In the genomic region with DNA sequence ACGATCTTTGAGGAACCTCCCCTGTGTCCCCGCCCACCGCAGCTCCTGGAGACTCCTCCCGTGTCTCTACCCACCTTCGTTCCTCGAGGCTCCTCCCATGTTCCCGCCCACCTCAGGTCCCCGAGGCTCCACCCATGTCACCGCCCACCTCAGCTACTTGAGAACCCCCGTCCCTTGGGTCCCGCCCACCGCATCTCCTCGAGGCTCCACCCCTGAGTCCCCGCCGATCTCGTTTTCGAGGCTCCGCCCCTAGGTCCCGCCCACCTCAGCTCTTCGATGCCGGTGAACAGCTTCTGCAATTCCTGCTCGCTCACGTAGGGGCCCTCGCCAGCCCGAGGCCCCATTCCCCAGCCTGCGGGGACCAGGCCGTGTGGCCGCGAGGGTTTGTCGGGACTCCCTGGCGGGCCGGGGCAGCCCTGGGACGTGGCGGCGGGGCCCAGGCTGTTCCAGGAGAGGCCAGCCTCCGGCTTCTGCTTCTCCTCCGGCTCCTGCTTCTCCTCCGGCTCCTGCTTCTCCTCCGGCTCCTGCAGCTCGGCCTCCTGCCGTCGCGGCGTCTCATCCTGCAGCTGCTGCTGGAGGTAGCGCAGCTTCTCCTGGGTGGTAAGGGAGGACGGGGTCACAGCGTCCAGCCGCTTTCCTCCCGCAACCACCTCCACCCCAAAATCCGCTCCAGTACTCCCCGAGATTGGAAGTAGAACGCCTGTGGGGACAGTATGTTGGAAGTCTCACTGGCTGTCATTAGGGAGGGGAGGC, we compare ENCODE assay signal across 8 cellular contexts. TPM values are rescaled to one million over a fixed set of nuclear protein-coding genes. Genes with fewer than 3 reads are reported as not detected.
DNase-seq lines count a peak whose midpoint lies in the region; ATAC-seq and TF ChIP-seq lines count a peak whose summit lies in the region.

No MANE protein-coding gene starts in this region.

- intact Hi-C loops in left ventricle myocardium inferior (cut with micrococcal nuclease), result no loop called here

- no peak overlapping the region for H3K4me2 ChIP-seq in MM.1S (ENCODE audit: low read depth, low read length)

- TF ChIP-seq CTCF in MM.1S (IDR thresholded peaks at IDR 0.05; ENCODE audit: low read length) (no peak), left ventricle myocardium inferior (IDR thresholded peaks at IDR 0.05; ENCODE audit: borderline replicate concordance) (no peak)

- H3F3A ChIP-seq in MM.1S (ENCODE audit: insufficient read depth, low read length), result no peaks in the 10 kb centered on the region

- DNase-seq in 8988T (peak; percentile 40), MM.1S (peak; percentile 12), left ventricle myocardium inferior (peak; percentile 38), NCI-H2196 treated with DMSO at 0.1 percent for 48 hours (lab: John Stamatoyannopoulos, UW; ENCODE audit: unreplicated experiment) (no peak), DMS79 (lab: John Stamatoyannopoulos, UW) (no peak)
- peak; percentile 67 for DNase-seq in activated T-cell treated with anti-CD3 and anti-CD28 coated beads, Interleukin-2, amount 50 U/mL, for 24 hours
- DNase-seq in stimulated activated CD4-positive, alpha-beta T cell treated with anti-CD3 and anti-CD28 coated beads, Interleukin-4, amount 100 ng/mL, for 4 hours, result peak; percentile 28 to 46

- no peak overlapping the region for H3K4me3 Mint-ChIP-seq in activated T-cell treated with anti-CD3 and anti-CD28 coated beads, Interleukin-2, amount 50 U/mL, for 24 hours

- H2AFZ ChIP-seq in MM.1S (ENCODE audit: low read length), result no peak overlapping the region

- no peaks in the 10 kb centered on the region for H3K4me1 ChIP-seq in MM.1S (ENCODE audit: low read length)
- H3K4me1 ChIP-seq in left ventricle myocardium inferior, result no peaks in the 10 kb centered on the region

- H4K20me1 ChIP-seq in MM.1S (ENCODE audit: insufficient read depth, low read length), result no peaks in the 10 kb centered on the region

- ATAC-seq in GM18867 (IDR thresholded peaks at IDR 0.05; ENCODE audit: unreplicated experiment), result no peak

- no peaks in the 10 kb centered on the region for H3K27me3 Mint-ChIP-seq in activated T-cell treated with anti-CD3 and anti-CD28 coated beads, Interleukin-2, amount 50 U/mL, for 24 hours

- H3K27me3 ChIP-seq in MM.1S (replicated peaks; ENCODE audit: insufficient read depth, low read length) (peaks cover 36% of the 10 kb centered on the region), left ventricle myocardium inferior (ENCODE audit: low read depth) (no peaks in the 10 kb centered on the region)

- H3K9ac ChIP-seq in MM.1S (ENCODE audit: low read length), result no peak overlapping the region

- no peaks in the 10 kb centered on the region for H3K9me2 ChIP-seq in MM.1S (replicated peaks; ENCODE audit: insufficient read depth, low read length)

- peaks cover 3% of the 10 kb centered on the region for H3K4me1 Mint-ChIP-seq in activated T-cell treated with anti-CD3 and anti-CD28 coated beads, Interleukin-2, amount 50 U/mL, for 24 hours (ENCODE audit: low read depth)

- H3K9me3 ChIP-seq in MM.1S (replicated peaks; ENCODE audit: insufficient read depth, low read length), result no peaks in the 10 kb centered on the region
- no peaks in the 10 kb centered on the region for H3K9me3 ChIP-seq in left ventricle myocardium inferior (replicated peaks)

- H3K36me3 Mint-ChIP-seq in activated T-cell treated with anti-CD3 and anti-CD28 coated beads, Interleukin-2, amount 50 U/mL, for 24 hours (ENCODE audit: low read depth), result no peaks in the 10 kb centered on the region

- no peak overlapping the region for H3K27ac ChIP-seq in MM.1S (ENCODE audit: low read length)
- H3K27ac ChIP-seq in left ventricle myocardium inferior (replicated peaks), result no peak overlapping the region

- H3K79me2 ChIP-seq in MM.1S (ENCODE audit: low read length), result no peaks in the 10 kb centered on the region

- H3K36me3 ChIP-seq in MM.1S (replicated peaks; ENCODE audit: insufficient read depth, low read length) (no peaks in the 10 kb centered on the region), left ventricle myocardium inferior (no peaks in the 10 kb centered on the region)

- H3K9me3 Mint-ChIP-seq in activated T-cell treated with anti-CD3 and anti-CD28 coated beads, Interleukin-2, amount 50 U/mL, for 24 hours, result no peaks in the 10 kb centered on the region

- H3K4me3 ChIP-seq in MM.1S (ENCODE audit: low read length), result no peak overlapping the region
- no peak overlapping the region for H3K4me3 ChIP-seq in left ventricle myocardium inferior

- H3K27ac Mint-ChIP-seq in activated T-cell treated with anti-CD3 and anti-CD28 coated beads, Interleukin-2, amount 50 U/mL, for 24 hours, result no peak overlapping the region

RNA-seq across cellular contexts. Expression of a gene that starts 16.7 kb away (rescaled TPM):
- total RNA-seq in left ventricle myocardium inferior, result 0.38 TPM

RNA-seq across cellular contexts. Expression of a gene that starts 20.4 kb away (rescaled TPM):
- 65.5 TPM for total RNA-seq in left ventricle myocardium inferior

RNA-seq across cellular contexts. Expression of a gene that starts 55.5 kb away (rescaled TPM):
- 2.5 TPM for total RNA-seq in left ventricle myocardium inferior

RNA-seq across cellular contexts. Expression of a gene that starts 57.0 kb away (rescaled TPM):
- 0.49 TPM for total RNA-seq in left ventricle myocardium inferior

Comparison
In these comparisons a context has a peak if more than half of its experiments do, and no peak if none do; other contexts are left out.
1. DNase-seq: peak in 8988T (single experiment), MM.1S (single experiment), activated T-cell treated with anti-CD3 and anti-CD28 coated beads, Interleukin-2, amount 50 U/mL, for 24 hours (single experiment), left ventricle myocardium inferior (single experiment) and stimulated activated CD4-positive, alpha-beta T cell treated with anti-CD3 and anti-CD28 coated beads, Interleukin-4, amount 100 ng/mL, for 4 hours (2 of 2); none in NCI-H2196 treated with DMSO at 0.1 percent for 48 hours (single experiment) and DMS79 (single experiment).